8 cellular contexts compared by ENCODE assay signal in the genomic region with DNA sequence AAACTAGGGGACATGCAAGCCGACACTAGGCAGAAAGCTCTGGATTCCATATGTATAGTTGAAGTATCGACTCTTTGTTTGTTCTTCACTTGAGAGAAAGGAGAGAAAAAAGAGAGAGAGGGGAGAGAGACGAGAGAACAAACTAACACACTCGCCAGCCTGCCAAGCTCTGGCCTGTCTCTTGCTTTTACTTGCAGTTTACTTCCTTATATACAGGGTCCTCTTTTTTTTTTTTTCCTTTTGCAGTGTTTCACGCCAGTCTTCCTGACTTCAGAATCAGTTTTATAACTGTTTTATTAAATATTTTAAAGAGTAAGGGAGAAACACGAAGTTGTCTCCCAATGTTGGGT. TPM values are rescaled to one million over a fixed set of nuclear protein-coding genes. Genes with fewer than 3 reads are reported as not detected.
DNase-seq lines count a peak whose midpoint lies in the region; ATAC-seq and TF ChIP-seq lines count a peak whose summit lies in the region.

No MANE protein-coding gene starts in this region.

- no peak overlapping the region for H3K27ac ChIP-seq in Karpas-422 (ENCODE audit: low read length)

- no peaks in the 10 kb centered on the region for H3K36me3 ChIP-seq in Karpas-422 (ENCODE audit: insufficient read depth, low read length)

- no peaks in the 10 kb centered on the region for H3K9me3 ChIP-seq in Karpas-422 (ENCODE audit: low read length)

- H3K4me1 ChIP-seq in Karpas-422 (ENCODE audit: low read length): no peaks in the 10 kb centered on the region

- H3K36me3 Mint-ChIP-seq in natural killer cell treated with Interleukin-12 subunit alpha and Interleukin-12 subunit beta and Interleukin-15 and Interleukin-18, amount 100 ng/mL, for 72 hours: peaks cover 2% of the 10 kb centered on the region

- no peak overlapping the region for H3K27ac Mint-ChIP-seq in natural killer cell treated with Interleukin-12 subunit alpha and Interleukin-12 subunit beta and Interleukin-15 and Interleukin-18, amount 100 ng/mL, for 72 hours

- peaks cover 59 to 76% of the 10 kb centered on the region in 2 donors for H3K27me3 Mint-ChIP-seq in natural killer cell treated with Interleukin-12 subunit alpha and Interleukin-12 subunit beta and Interleukin-15 and Interleukin-18, amount 100 ng/mL, for 72 hours

- H3K27me3 ChIP-seq in Karpas-422 (ENCODE audit: low read length): 0 out of 2 replicates have a peak, but pooled peaks cover 2% of the 10 kb centered on the region

- no peaks in the 10 kb centered on the region for H3K9me2 ChIP-seq in Karpas-422 (replicated peaks; ENCODE audit: insufficient read depth, low read length)

- no peak overlapping the region for H3K9ac ChIP-seq in Karpas-422 (ENCODE audit: low read length)

- H3K79me2 ChIP-seq in Karpas-422 (ENCODE audit: low read length): no peaks in the 10 kb centered on the region

- no peak overlapping the region for H3K4me3 Mint-ChIP-seq in natural killer cell treated with Interleukin-12 subunit alpha and Interleukin-12 subunit beta and Interleukin-15 and Interleukin-18, amount 100 ng/mL, for 72 hours

- no peaks in the 10 kb centered on the region for H3K9me3 Mint-ChIP-seq in natural killer cell treated with Interleukin-12 subunit alpha and Interleukin-12 subunit beta and Interleukin-15 and Interleukin-18, amount 100 ng/mL, for 72 hours

- DNase-seq in DMS79 (lab: John Stamatoyannopoulos, UW): peak; percentile 81
- DNase-seq in RPMI8226: peak; percentile 50
- DNase-seq in fibroblast of villous mesenchyme (ENCODE audit: low read depth): no peak
- peak; percentile 32 for DNase-seq in pons (ENCODE audit: low spot score)
- DNase-seq in natural killer cell treated with Interleukin-12 subunit alpha and Interleukin-12 subunit beta and Interleukin-15 and Interleukin-18, amount 100 ng/mL, for 72 hours (ENCODE audit: low spot score): no peak
- DNase-seq in Karpas-422: no peak

- H3K4me2 ChIP-seq in Karpas-422 (ENCODE audit: low read depth, low read length, poor library complexity, severe bottlenecking): no peak overlapping the region

- ATAC-seq in GM18502 (IDR thresholded peaks at IDR 0.05; ENCODE audit: poor library complexity, unreplicated experiment) (no peak), HG02642 (IDR thresholded peaks at IDR 0.05; ENCODE audit: poor library complexity, unreplicated experiment) (no peak)
- no peak for ATAC-seq in natural killer cell treated with Interleukin-12 subunit alpha and Interleukin-12 subunit beta and Interleukin-15 and Interleukin-18, amount 100 ng/mL, for 72 hours

- H4K20me1 ChIP-seq in Karpas-422 (ENCODE audit: insufficient read depth, low read depth, low read length): no peaks in the 10 kb centered on the region

- H3K4me1 Mint-ChIP-seq in natural killer cell treated with Interleukin-12 subunit alpha and Interleukin-12 subunit beta and Interleukin-15 and Interleukin-18, amount 100 ng/mL, for 72 hours (ENCODE audit: low read depth in 2 of 2): no peaks in the 10 kb centered on the region

- H2AFZ ChIP-seq in Karpas-422 (ENCODE audit: low read length): no peak overlapping the region

- H3K4me3 ChIP-seq in fibroblast of villous mesenchyme (ENCODE audit: low read depth, low read length) (peak overlapping the region; percentile 26), Karpas-422 (ENCODE audit: low read length) (no peak overlapping the region)

- no peak for TF ChIP-seq CTCF in fibroblast of villous mesenchyme (IDR thresholded peaks at IDR 0.05; ENCODE audit: insufficient read depth, low read depth, low read length)

RNA-seq across cellular contexts. Expression of a gene that starts 19.9 kb away (rescaled TPM):
- total RNA-seq in fibroblast of villous mesenchyme: 209 and 244 TPM in 2 replicates
- total RNA-seq in natural killer cell treated with Interleukin-12 subunit alpha and Interleukin-12 subunit beta and Interleukin-15 and Interleukin-18, amount 100 ng/mL, for 72 hours: under 1 TPM in 1 of 2 donors, not detected in 1; 0.06 TPM
- 0.18 TPM in 1 of 2 replicates, not detected in the other for total RNA-seq in Karpas-422 (2014; rRNA removed; shearing (Covaris generic); ENCODE audit: low replicate concordance)

Comparison
In these comparisons a context has a peak if more than half of its experiments do, and no peak if none do; other contexts are left out.
1. DNase-seq: peak in DMS79 (single experiment), RPMI8226 (single experiment) and pons (single experiment); none in fibroblast of villous mesenchyme (single experiment), natural killer cell treated with Interleukin-12 subunit alpha and Interleukin-12 subunit beta and Interleukin-15 and Interleukin-18, amount 100 ng/mL, for 72 hours (single experiment) and Karpas-422 (single experiment).
2. RNA of a gene that starts 19.9 kb away (total RNA-seq): 209 to 244 TPM in fibroblast of villous mesenchyme; 0.06 TPM in natural killer cell treated with Interleukin-12 subunit alpha and Interleukin-12 subunit beta and Interleukin-15 and Interleukin-18, amount 100 ng/mL, for 72 hours and 0.18 TPM in Karpas-422; every median in the first group is over 100 times any median in the second.